In genomic region chr17:80008383-80008840, GRCh38 we compare ENCODE assay signal across 1 cellular context.
A peak's percentile ranks its signal among the peaks of the same experiment; 100 is the strongest.
TF ChIP-seq lines count a peak whose summit lies in the region.

No MANE protein-coding gene starts in this region.

TF ChIP-seq in HEK293, 187 proteins besides CTCF, POLR2A, EP300 and RAD21 (continued from another document and continues in another):
- TF ChIP-seq ZNF473 (tag by site-specific recombination; IDR thresholded peaks at IDR 0.05) (no peak), ZNF530 (tag by site-specific recombination; IDR thresholded peaks at IDR 0.05; ENCODE audit: low read depth) (no peak), GFI1B (tag by site-specific recombination; IDR thresholded peaks at IDR 0.05) (no peak), ZNF785 (tag by site-specific recombination; IDR thresholded peaks at IDR 0.05) (no peak), ZNF391 (tag by site-specific recombination; IDR thresholded peaks at IDR 0.05; ENCODE audit: borderline replicate concordance, low read depth) (0 out of 2 replicates have a peak, but pooled peaks have one; percentile 49), ZNF510 (tag by site-specific recombination; IDR thresholded peaks at IDR 0.05; ENCODE audit: insufficient replicate concordance) (no peak), ZNF221 (tag by site-specific recombination; IDR thresholded peaks at IDR 0.05; ENCODE audit: borderline replicate concordance) (no peak), ZNF114 (tag by site-specific recombination; IDR thresholded peaks at IDR 0.05) (no peak), ZNF24 (tag by site-specific recombination; IDR thresholded peaks at IDR 0.05) (0 out of 2 replicates have a peak, but pooled peaks have one; percentile 44), ZNF544 (tag by site-specific recombination; IDR thresholded peaks at IDR 0.05) (no peak), BCL11A (tag by site-specific recombination; IDR thresholded peaks at IDR 0.05; ENCODE audit: low read depth) (no peak; the same call in 1 of the 2 replicates), ZNF248 (tag by site-specific recombination; IDR thresholded peaks at IDR 0.05) (no peak), ZNF621 (tag by site-specific recombination; IDR thresholded peaks at IDR 0.05) (no peak), EGR2 (tag by site-specific recombination; IDR thresholded peaks at IDR 0.05; ENCODE audit: low read depth) (no peak), ZNF639 (tag by site-specific recombination; IDR thresholded peaks at IDR 0.05) (no peak), ZNF266 (tag by site-specific recombination; IDR thresholded peaks at IDR 0.05; ENCODE audit: low read depth) (no peak), WT1 (tag by site-specific recombination; IDR thresholded peaks at IDR 0.05) (no peak), GLIS2 (tag by site-specific recombination; IDR thresholded peaks at IDR 0.05) (peak; percentile 51), ZNF677 (tag by site-specific recombination; IDR thresholded peaks at IDR 0.05) (no peak), ELK4 (IDR thresholded peaks at IDR 0.05; ENCODE audit: borderline replicate concordance, low read depth, low read length) (no peak), REPIN1 (tag by site-specific recombination; IDR thresholded peaks at IDR 0.05; ENCODE audit: low read depth) (no peak), GLIS1 (tag by site-specific recombination; IDR thresholded peaks at IDR 0.05) (peak; percentile 53; the same call in 1 of the 2 replicates), ZBTB48 (tag by site-specific recombination; IDR thresholded peaks at IDR 0.05) (peak; percentile 79), ZNF792 (tag by site-specific recombination; IDR thresholded peaks at IDR 0.05) (no peak), ZNF423 (tag by site-specific recombination; IDR thresholded peaks at IDR 0.05) (peak; percentile 33; the same call in 1 of the 2 replicates), ZNF626 (tag by site-specific recombination; IDR thresholded peaks at IDR 0.05) (no peak), ZNF561 (tag by site-specific recombination; IDR thresholded peaks at IDR 0.05; ENCODE audit: borderline replicate concordance) (peak; percentile 54; the same call in 1 of the 2 replicates), REST (tag by site-specific recombination; IDR thresholded peaks at IDR 0.05) (no peak), KLF7 (tag by site-specific recombination; IDR thresholded peaks at IDR 0.05; ENCODE audit: borderline replicate concordance) (no peak), ZNF280C (tag by site-specific recombination; IDR thresholded peaks at IDR 0.05) (no peak), ZNF518A (tag by site-specific recombination; conservative IDR thresholded peaks at IDR 0.05; ENCODE audit: low read depth) (no peak), ZNF747 (tag by site-specific recombination; IDR thresholded peaks at IDR 0.05) (no peak), ZNF768 (tag by site-specific recombination; IDR thresholded peaks at IDR 0.05) (no peak), ZFP41 (tag by site-specific recombination; IDR thresholded peaks at IDR 0.05; ENCODE audit: borderline replicate concordance) (no peak), ZNF146 (tag by site-specific recombination; IDR thresholded peaks at IDR 0.05) (no peak), ZFHX2 (tag by site-specific recombination; conservative IDR thresholded peaks at IDR 0.05) (0 out of 2 replicates have a peak, but pooled peaks have one; percentile 33), HOXA7 (CRISPR knock-in tag; IDR thresholded peaks at IDR 0.05; ENCODE audit: borderline replicate concordance) (no peak), ZFP37 (tag by site-specific recombination; IDR thresholded peaks at IDR 0.05) (no peak), ZNF529 (tag by site-specific recombination; IDR thresholded peaks at IDR 0.05; ENCODE audit: insufficient replicate concordance) (no peak)
- TF ChIP-seq, protein P1, sequence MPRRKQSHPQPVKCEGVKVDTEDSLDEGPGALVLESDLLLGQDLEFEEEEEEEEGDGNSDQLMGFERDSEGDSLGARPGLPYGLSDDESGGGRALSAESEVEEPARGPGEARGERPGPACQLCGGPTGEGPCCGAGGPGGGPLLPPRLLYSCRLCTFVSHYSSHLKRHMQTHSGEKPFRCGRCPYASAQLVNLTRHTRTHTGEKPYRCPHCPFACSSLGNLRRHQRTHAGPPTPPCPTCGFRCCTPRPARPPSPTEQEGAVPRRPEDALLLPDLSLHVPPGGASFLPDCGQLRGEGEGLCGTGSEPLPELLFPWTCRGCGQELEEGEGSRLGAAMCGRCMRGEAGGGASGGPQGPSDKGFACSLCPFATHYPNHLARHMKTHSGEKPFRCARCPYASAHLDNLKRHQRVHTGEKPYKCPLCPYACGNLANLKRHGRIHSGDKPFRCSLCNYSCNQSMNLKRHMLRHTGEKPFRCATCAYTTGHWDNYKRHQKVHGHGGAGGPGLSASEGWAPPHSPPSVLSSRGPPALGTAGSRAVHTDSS (tag by site-specific recombination; IDR thresholded peaks at IDR 0.05), result no peak
- TF ChIP-seq, protein P2, sequence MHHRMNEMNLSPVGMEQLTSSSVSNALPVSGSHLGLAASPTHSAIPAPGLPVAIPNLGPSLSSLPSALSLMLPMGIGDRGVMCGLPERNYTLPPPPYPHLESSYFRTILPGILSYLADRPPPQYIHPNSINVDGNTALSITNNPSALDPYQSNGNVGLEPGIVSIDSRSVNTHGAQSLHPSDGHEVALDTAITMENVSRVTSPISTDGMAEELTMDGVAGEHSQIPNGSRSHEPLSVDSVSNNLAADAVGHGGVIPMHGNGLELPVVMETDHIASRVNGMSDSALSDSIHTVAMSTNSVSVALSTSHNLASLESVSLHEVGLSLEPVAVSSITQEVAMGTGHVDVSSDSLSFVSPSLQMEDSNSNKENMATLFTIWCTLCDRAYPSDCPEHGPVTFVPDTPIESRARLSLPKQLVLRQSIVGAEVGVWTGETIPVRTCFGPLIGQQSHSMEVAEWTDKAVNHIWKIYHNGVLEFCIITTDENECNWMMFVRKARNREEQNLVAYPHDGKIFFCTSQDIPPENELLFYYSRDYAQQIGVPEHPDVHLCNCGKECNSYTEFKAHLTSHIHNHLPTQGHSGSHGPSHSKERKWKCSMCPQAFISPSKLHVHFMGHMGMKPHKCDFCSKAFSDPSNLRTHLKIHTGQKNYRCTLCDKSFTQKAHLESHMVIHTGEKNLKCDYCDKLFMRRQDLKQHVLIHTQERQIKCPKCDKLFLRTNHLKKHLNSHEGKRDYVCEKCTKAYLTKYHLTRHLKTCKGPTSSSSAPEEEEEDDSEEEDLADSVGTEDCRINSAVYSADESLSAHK (tag by site-specific recombination; IDR thresholded peaks at IDR 0.05), result no peak
- TF ChIP-seq, protein P3, sequence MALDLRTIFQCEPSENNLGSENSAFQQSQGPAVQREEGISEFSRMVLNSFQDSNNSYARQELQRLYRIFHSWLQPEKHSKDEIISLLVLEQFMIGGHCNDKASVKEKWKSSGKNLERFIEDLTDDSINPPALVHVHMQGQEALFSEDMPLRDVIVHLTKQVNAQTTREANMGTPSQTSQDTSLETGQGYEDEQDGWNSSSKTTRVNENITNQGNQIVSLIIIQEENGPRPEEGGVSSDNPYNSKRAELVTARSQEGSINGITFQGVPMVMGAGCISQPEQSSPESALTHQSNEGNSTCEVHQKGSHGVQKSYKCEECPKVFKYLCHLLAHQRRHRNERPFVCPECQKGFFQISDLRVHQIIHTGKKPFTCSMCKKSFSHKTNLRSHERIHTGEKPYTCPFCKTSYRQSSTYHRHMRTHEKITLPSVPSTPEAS (tag by site-specific recombination; IDR thresholded peaks at IDR 0.05), result no peak
